Comparison of ENCODE assay signal across 1 cellular context in genomic region chr20:36950432-36951197, GRCh38.
TF ChIP-seq lines count a peak whose summit lies in the region.

No MANE protein-coding gene starts in this region.

TF ChIP-seq in K562, 482 proteins besides CTCF, POLR2A, EP300 and RAD21 (continued from another document):
- TF ChIP-seq VEZF1 (CRISPR knock-in tag; IDR thresholded peaks at IDR 0.05) (peak; percentile 16; the same call in 1 of the 2 replicates), NFRKB (IDR thresholded peaks at IDR 0.05; ENCODE audit: low read depth) (no peak), ELF2 (CRISPR knock-in tag; IDR thresholded peaks at IDR 0.05) (0 out of 2 replicates have a peak, but pooled peaks have one; percentile 13), ZNF140 (CRISPR knock-in tag; IDR thresholded peaks at IDR 0.05) (no peak), EGR1 (conservative IDR thresholded peaks at IDR 0.05) (no peak), CHD4 (IDR thresholded peaks at IDR 0.05; ENCODE audit: insufficient read depth, insufficient replicate concordance, low read depth, low read length, poor library complexity, severe bottlenecking) (peak; percentile 63), HDGF (IDR thresholded peaks at IDR 0.05) (no peak), PHB (CRISPR knock-in tag; IDR thresholded peaks at IDR 0.05) (peak; percentile 37; the same call in 1 of the 2 replicates), SIN3A (IDR thresholded peaks at IDR 0.05; ENCODE audit: borderline replicate concordance in 2 of 2, control insufficient read depth in 1 of 2, low read depth in 2 of 2, low read length in 2 of 2) (peak in 1 of 2 experiments; percentile 48; a peak in 1 of 4 replicates), ARID4B (CRISPR knock-in tag; IDR thresholded peaks at IDR 0.05) (no peak), ZNF165 (CRISPR knock-in tag; IDR thresholded peaks at IDR 0.05; ENCODE audit: borderline replicate concordance) (no peak)
- TF ChIP-seq, protein P1, sequence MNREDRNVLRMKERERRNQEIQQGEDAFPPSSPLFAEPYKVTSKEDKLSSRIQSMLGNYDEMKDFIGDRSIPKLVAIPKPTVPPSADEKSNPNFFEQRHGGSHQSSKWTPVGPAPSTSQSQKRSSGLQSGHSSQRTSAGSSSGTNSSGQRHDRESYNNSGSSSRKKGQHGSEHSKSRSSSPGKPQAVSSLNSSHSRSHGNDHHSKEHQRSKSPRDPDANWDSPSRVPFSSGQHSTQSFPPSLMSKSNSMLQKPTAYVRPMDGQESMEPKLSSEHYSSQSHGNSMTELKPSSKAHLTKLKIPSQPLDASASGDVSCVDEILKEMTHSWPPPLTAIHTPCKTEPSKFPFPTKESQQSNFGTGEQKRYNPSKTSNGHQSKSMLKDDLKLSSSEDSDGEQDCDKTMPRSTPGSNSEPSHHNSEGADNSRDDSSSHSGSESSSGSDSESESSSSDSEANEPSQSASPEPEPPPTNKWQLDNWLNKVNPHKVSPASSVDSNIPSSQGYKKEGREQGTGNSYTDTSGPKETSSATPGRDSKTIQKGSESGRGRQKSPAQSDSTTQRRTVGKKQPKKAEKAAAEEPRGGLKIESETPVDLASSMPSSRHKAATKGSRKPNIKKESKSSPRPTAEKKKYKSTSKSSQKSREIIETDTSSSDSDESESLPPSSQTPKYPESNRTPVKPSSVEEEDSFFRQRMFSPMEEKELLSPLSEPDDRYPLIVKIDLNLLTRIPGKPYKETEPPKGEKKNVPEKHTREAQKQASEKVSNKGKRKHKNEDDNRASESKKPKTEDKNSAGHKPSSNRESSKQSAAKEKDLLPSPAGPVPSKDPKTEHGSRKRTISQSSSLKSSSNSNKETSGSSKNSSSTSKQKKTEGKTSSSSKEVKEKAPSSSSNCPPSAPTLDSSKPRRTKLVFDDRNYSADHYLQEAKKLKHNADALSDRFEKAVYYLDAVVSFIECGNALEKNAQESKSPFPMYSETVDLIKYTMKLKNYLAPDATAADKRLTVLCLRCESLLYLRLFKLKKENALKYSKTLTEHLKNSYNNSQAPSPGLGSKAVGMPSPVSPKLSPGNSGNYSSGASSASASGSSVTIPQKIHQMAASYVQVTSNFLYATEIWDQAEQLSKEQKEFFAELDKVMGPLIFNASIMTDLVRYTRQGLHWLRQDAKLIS (CRISPR knock-in tag; IDR thresholded peaks at IDR 0.05), result 0 out of 2 replicates have a peak, but pooled peaks have one; percentile 30
